ENCODE assay signal across 28 cellular contexts in genomic region chr7:124887247-124887646, GRCh38.
"Had no signal": no experiment of that assay in that cellular context is flagged by ENCODE, and none has a peak within 500 bp of the region (broad histone marks: within the 10 kb centered on the region; RNA-seq: fewer than 3 reads in every experiment).

No MANE protein-coding gene starts in this region.

- H2AFZ ChIP-seq: neural progenitor cell, parathyroid adenoma had no signal

- H3K27ac ChIP-seq: neural progenitor cell, ovary, parathyroid adenoma, psoas muscle, skin epidermis, spleen, suprapubic skin, testis, tibial artery, transverse colon, upper lobe of right lung, uterus had no signal

- H3K9ac ChIP-seq: neural progenitor cell, parathyroid adenoma had no signal

- ATAC-seq: natural killer cell; psoas muscle; right cardiac atrium; sciatic nerve; stimulated activated memory B cell treated with anti-CD40 and anti-IgM and Interleukin-4, amounts not matched to agents 10 μg/mL and 1 μg/mL and 100 μg/mL, for 72 hours; stimulated activated naive CD8-positive, alpha-beta T cell treated with anti-CD3 and anti-CD28 coated beads, Interleukin-15, amount 100 ng/mL, for 72 hours; stimulated activated naive CD8-positive, alpha-beta T cell treated with anti-CD3 and anti-CD28 coated beads, Interleukin-15, Interleukin-2, amounts not matched to agents 100 U/mL and 50 U/mL, for 24 hours; upper lobe of right lung had no signal

- H3K79me2 ChIP-seq: parathyroid adenoma had no signal

- H3K9me3 ChIP-seq: ovary, psoas muscle, spleen, suprapubic skin, testis, tibial artery, transverse colon, upper lobe of right lung, uterus had no signal

- H3K27me3 ChIP-seq: neural progenitor cell, ovary, spleen, suprapubic skin, testis, tibial artery, transverse colon, upper lobe of right lung, uterus had no signal

- DNase-seq: natural killer cell; occipital lobe; ovary; posterior cingulate gyrus; psoas muscle; right cardiac atrium; spleen; stimulated activated CD4-positive, alpha-beta T cell treated with anti-CD3 and anti-CD28 coated beads, Interleukin-12 subunit alpha, Interleukin-12 subunit beta, amount 100 ng/mL, for 4 hours; stimulated activated CD4-positive, alpha-beta T cell treated with anti-CD3 and anti-CD28 coated beads, Interleukin-1b, Interleukin-23, amount 100 ng/mL, for 48 hours; stimulated activated CD4-positive, alpha-beta T cell treated with anti-CD3 and anti-CD28 coated beads, Interleukin-4, amount 100 ng/mL, for 1 hour; stimulated activated CD4-positive, alpha-beta T cell treated with anti-CD3 and anti-CD28 coated beads, Interleukin-4, amount 100 ng/mL, for 4 hours; stimulated activated CD8-positive, alpha-beta memory T cell treated with anti-CD3 and anti-CD28 coated beads, Interleukin-4, amount 100 ng/mL, for 48 hours; stimulated activated naive CD4-positive, alpha-beta T cell; stimulated activated naive CD8-positive, alpha-beta T cell treated with anti-CD3 and anti-CD28 coated beads, Interleukin-15, amount 100 ng/mL, for 72 hours; stimulated activated naive CD8-positive, alpha-beta T cell treated with anti-CD3 and anti-CD28 coated beads, Interleukin-15, Interleukin-2, amounts not matched to agents 100 U/mL and 50 U/mL, for 24 hours; substantia nigra; testis; tibial artery; transverse colon; upper lobe of right lung; uterus had no signal

- H3K36me3 ChIP-seq: neural progenitor cell, ovary, uterus had no signal

- H3K4me2 ChIP-seq: neural progenitor cell, smooth muscle cell had no signal

- H3K4me1 ChIP-seq: neural progenitor cell, parathyroid adenoma, psoas muscle, spleen, suprapubic skin, testis, tibial artery, transverse colon, upper lobe of right lung, uterus had no signal

- H3K4me3 ChIP-seq: neural progenitor cell, ovary, psoas muscle, skin epidermis, smooth muscle cell, spleen, suprapubic skin, testis, tibial artery, transverse colon, upper lobe of right lung, uterus had no signal
